Comparison of ENCODE assay signal across 8 cellular contexts in genomic region chr18:62420151-62420512, GRCh38.
DNase-seq lines count a peak whose midpoint lies in the region; ATAC-seq lines count a peak whose summit lies in the region.

No MANE protein-coding gene starts in this region.

- H3K23ac ChIP-seq in mesenchymal stem cell (ENCODE audit: low read length in 2 of 2) = no peak overlapping the region

- no peak overlapping the region for H2BK5ac ChIP-seq in mesenchymal stem cell (ENCODE audit: low read depth, low read length, poor library complexity, severe bottlenecking)

- H3K4me3 Mint-ChIP-seq in CD4-positive, CD25-positive, alpha-beta regulatory T cell = peak overlapping the region; percentile 64 to 86 (median 80)

- H3K4me3 ChIP-seq in CD4-positive, CD25-positive, alpha-beta regulatory T cell (ENCODE audit: low read depth, low read length) = peak overlapping the region; percentile 90
- peak overlapping the region in 1 of 2 experiments; percentile 5 for H3K4me3 ChIP-seq in mesenchymal stem cell (ENCODE audit: insufficient read depth in 1 of 2, low read depth in 1 of 2, low read length in 2 of 2)
- no peak overlapping the region for H3K4me3 ChIP-seq in SJCRH30

- H2AK5ac ChIP-seq in mesenchymal stem cell (ENCODE audit: low read length, severe bottlenecking) = no peak overlapping the region

- no peaks in the 10 kb centered on the region for H3K9me3 ChIP-seq in CD4-positive, CD25-positive, alpha-beta regulatory T cell (ENCODE audit: control insufficient read depth in 2 of 2, low read length in 2 of 2)
- H3K9me3 ChIP-seq in mesenchymal stem cell (ENCODE audit: control insufficient read depth, low read length) (no peaks in the 10 kb centered on the region), SJCRH30 (replicated peaks) (no peaks in the 10 kb centered on the region)

- H2BK12ac ChIP-seq in mesenchymal stem cell (ENCODE audit: low read length in 2 of 2) = no peak overlapping the region

- H3K27me3 ChIP-seq in CD4-positive, CD25-positive, alpha-beta regulatory T cell (ENCODE audit: control insufficient read depth, insufficient read depth, low read length) = no peaks in the 10 kb centered on the region
- H3K27me3 ChIP-seq in mesenchymal stem cell (ENCODE audit: control insufficient read depth in 1 of 2, insufficient read depth in 1 of 2, low read length in 2 of 2) (no peaks in the 10 kb centered on the region), SJCRH30 (no peaks in the 10 kb centered on the region)

- WGBS in mesenchymal stem cell = 90% methylated on average over 2 of the region's 3 CpGs

- no peak overlapping the region for H3K14ac ChIP-seq in mesenchymal stem cell (ENCODE audit: low read length in 2 of 2)

- peak overlapping the region; percentile 55 for H3K9ac ChIP-seq in mesenchymal stem cell (ENCODE audit: low read length)

- ATAC-seq in CD4-positive, CD25-positive, alpha-beta regulatory T cell (ENCODE audit: low read depth in 2 of 2) = no peak
- ATAC-seq in HG03196 (IDR thresholded peaks at IDR 0.05; ENCODE audit: unreplicated experiment) = no peak
- ATAC-seq in GM21367 (IDR thresholded peaks at IDR 0.05; ENCODE audit: unreplicated experiment) = no peak

- H3K4me2 ChIP-seq in mesenchymal stem cell (ENCODE audit: low read length, poor library complexity, severe bottlenecking) = no peak overlapping the region

- H4K91ac ChIP-seq in mesenchymal stem cell (ENCODE audit: low read length) = no peak overlapping the region

- H3K36me3 ChIP-seq in CD4-positive, CD25-positive, alpha-beta regulatory T cell (ENCODE audit: control insufficient read depth, insufficient read depth, low read length) = no peaks in the 10 kb centered on the region
- no peaks in the 10 kb centered on the region for H3K36me3 ChIP-seq in mesenchymal stem cell (ENCODE audit: control insufficient read depth in 1 of 2, insufficient read depth in 2 of 2, low read depth in 1 of 2, low read length in 2 of 2)
- H3K36me3 ChIP-seq in SJCRH30 = no peaks in the 10 kb centered on the region

- peaks cover 15% of the 10 kb centered on the region for H3K4me1 ChIP-seq in CD4-positive, CD25-positive, alpha-beta regulatory T cell (ENCODE audit: control insufficient read depth, insufficient read depth, low read length, poor library complexity, severe bottlenecking)
- no peaks in the 10 kb centered on the region for H3K4me1 ChIP-seq in mesenchymal stem cell (ENCODE audit: control insufficient read depth, insufficient read depth, low read depth, low read length)
- no peaks in the 10 kb centered on the region for H3K4me1 ChIP-seq in SJCRH30

- no peak overlapping the region for H2AFZ ChIP-seq in mesenchymal stem cell (ENCODE audit: low read depth, low read length)

- peaks cover 6% of the 10 kb centered on the region for H3K27me3 Mint-ChIP-seq in CD4-positive, CD25-positive, alpha-beta regulatory T cell

- no peak overlapping the region for H2BK120ac ChIP-seq in mesenchymal stem cell (ENCODE audit: low read depth, low read length)

- peak overlapping the region; percentile 94 to 96 (median 95) for H3K27ac Mint-ChIP-seq in CD4-positive, CD25-positive, alpha-beta regulatory T cell

- no peak for DNase-seq in CD4-positive, CD25-positive, alpha-beta regulatory T cell
- DNase-seq in HS-27A (ENCODE audit: low read depth) = peak; percentile 31
- peak; percentile 21 for DNase-seq in activated naive CD4-positive, alpha-beta T cell treated with anti-CD3 and anti-CD28 coated beads, Interleukin-2, amount 50 U/mL, for 16 hours
- peak; percentile 38 for DNase-seq in mesenchymal stem cell
- no peak for DNase-seq in NCI-H526 treated with DMSO at 0.1 percent for 48 hours (lab: John Stamatoyannopoulos, UW)
- DNase-seq in SJCRH30 = no peak

- no peak overlapping the region for H4K8ac ChIP-seq in mesenchymal stem cell (ENCODE audit: low read length)

- H3K4me1 Mint-ChIP-seq in CD4-positive, CD25-positive, alpha-beta regulatory T cell = peaks cover 11 to 36% (median 25%) of the 10 kb centered on the region in 4 donors

- peak overlapping the region; percentile 85 for H3K27ac ChIP-seq in CD4-positive, CD25-positive, alpha-beta regulatory T cell (ENCODE audit: insufficient read depth, low read length, poor library complexity, severe bottlenecking)
- peak overlapping the region; percentile 7 for H3K27ac ChIP-seq in mesenchymal stem cell (ENCODE audit: low read length, poor library complexity, severe bottlenecking)
- H3K27ac ChIP-seq in SJCRH30 = no peak overlapping the region

- no peak overlapping the region for H3K18ac ChIP-seq in mesenchymal stem cell (ENCODE audit: low read depth in 1 of 2, low read length in 2 of 2)

- H2BK15ac ChIP-seq in mesenchymal stem cell (ENCODE audit: low read depth, poor library complexity, severe bottlenecking) = no peak overlapping the region

- H3K4ac ChIP-seq in mesenchymal stem cell (ENCODE audit: low read depth in 1 of 2, low read length in 2 of 2) = no peak overlapping the region

- H3K79me1 ChIP-seq in mesenchymal stem cell (replicated peaks; ENCODE audit: low read length, poor library complexity, severe bottlenecking) = no peaks in the 10 kb centered on the region

- peaks cover 0 to 3% (median 0%) of the 10 kb centered on the region in 7 donors for H3K9me3 Mint-ChIP-seq in CD4-positive, CD25-positive, alpha-beta regulatory T cell

- no peaks in the 10 kb centered on the region for H3K36me3 Mint-ChIP-seq in CD4-positive, CD25-positive, alpha-beta regulatory T cell

Comparison
In these comparisons a context has a peak if more than half of its experiments do, and no peak if none do; other contexts are left out.
1. DNase-seq: peak in HS-27A (single experiment), activated naive CD4-positive, alpha-beta T cell treated with anti-CD3 and anti-CD28 coated beads, Interleukin-2, amount 50 U/mL, for 16 hours (single experiment) and mesenchymal stem cell (single experiment); none in CD4-positive, CD25-positive, alpha-beta regulatory T cell (0 of 3), NCI-H526 treated with DMSO at 0.1 percent for 48 hours (single experiment) and SJCRH30 (0 of 2).